10 cellular contexts compared by ENCODE assay signal in genomic region chr7:16657656-16658279, GRCh38. TPM values are rescaled to one million over a fixed set of nuclear protein-coding genes. Genes with fewer than 3 reads are reported as not detected.
DNase-seq lines count a peak whose midpoint lies in the region; ATAC-seq, FAIRE-seq and TF ChIP-seq lines count a peak whose summit lies in the region.
"Had no signal": no experiment of that assay in that cellular context is flagged by ENCODE, and none has a peak within 500 bp of the region (broad histone marks: within the 10 kb centered on the region; RNA-seq: fewer than 3 reads in every experiment).

No MANE protein-coding gene starts in this region.

- H3K9me3 ChIP-seq in HUES64 (ENCODE audit: insufficient read depth, low read depth, low read length) (no peaks in the 10 kb centered on the region), K562 (replicated peaks; ENCODE audit: control insufficient read depth, insufficient read depth, low read depth, low read length) (no peaks in the 10 kb centered on the region)

- no TSS peak for BruUV-seq in K562 (replicated peaks; lab: Mats Ljungman, UMichigan)

- H3K79me2 ChIP-seq in K562 (ENCODE audit: control insufficient read depth, insufficient read depth, low read length): peaks cover 99% of the 10 kb centered on the region

- CTCF ChIA-PET in K562 (lab: Yijun Ruan, JAX; ENCODE audit: low intra/inter-chr PET ratio): no interaction called here

- H3K27ac ChIP-seq in HUES64 (ENCODE audit: low read depth, low read length): peak overlapping the region; percentile 31
- H3K27ac ChIP-seq in K562 (ENCODE audit: extremely low read depth, low read depth, low read length): peak overlapping the region; percentile 82

- H3K4me3 ChIP-seq in HUES64 (ENCODE audit: low read length): peak overlapping the region; percentile 31; the same call in 1 of the 2 replicates
- H3K4me3 ChIP-seq in K562: no peak overlapping the region

- DNase-seq in AG09319 (ENCODE audit: extremely low read depth, low read depth) (peak; percentile 69), K562 (ENCODE audit: extremely low read depth in 1 of 4, low spot score in 3 of 4) (peak; percentile 55 to 91 (median 74)), islet precursor cell (peak; percentile 93), activated gamma-delta T cell (lab: John Stamatoyannopoulos, UW) (no peak)
- DNase-seq in stimulated activated naive CD8-positive, alpha-beta T cell treated with anti-CD3 and anti-CD28 coated beads, Interleukin-15, amount 100 ng/mL, for 72 hours: no peak
- DNase-seq: NCI-H1930 had no signal

- ATAC-seq in K562: peak; percentile 84
- ATAC-seq in GM21529 (IDR thresholded peaks at IDR 0.05; ENCODE audit: unreplicated experiment): no peak
- ATAC-seq in stimulated activated naive CD8-positive, alpha-beta T cell treated with anti-CD3 and anti-CD28 coated beads, Interleukin-15, amount 100 ng/mL, for 72 hours: no peak
- no peak for ATAC-seq in GM21360 (IDR thresholded peaks at IDR 0.05; ENCODE audit: unreplicated experiment)
- ATAC-seq: esophagus mucosa had no signal

- H3K4me1 Mint-ChIP-seq in stimulated activated naive CD8-positive, alpha-beta T cell treated with anti-CD3 and anti-CD28 coated beads, Interleukin-15, amount 100 ng/mL, for 72 hours: peaks cover 46% of the 10 kb centered on the region

- H3K4me1 ChIP-seq in HUES64 (ENCODE audit: insufficient read depth, low read length) (peaks cover 50% of the 10 kb centered on the region), K562 (replicated peaks in 1 of 2; ENCODE audit: control insufficient read depth in 2 of 2, insufficient read depth in 2 of 2, low read length in 2 of 2) (peaks cover 11 to 54% of the 10 kb centered on the region in 2 experiments)

- H3K27me3 ChIP-seq in HUES64 (ENCODE audit: insufficient read depth, low read length) (no peaks in the 10 kb centered on the region), K562 (ENCODE audit: control insufficient read depth in 2 of 2, insufficient read depth in 2 of 2, low read length in 2 of 2) (no peaks in the 10 kb centered on the region)

- peak; percentile 24 for TF ChIP-seq CTCF in AG09319 (IDR thresholded peaks at IDR 0.05; ENCODE audit: low read depth, low read length)
- 0 out of 6 replicates have a peak, but pooled peaks of 1 of the 3 experiments have one; percentile 24 for TF ChIP-seq CTCF in K562 (IDR thresholded peaks at IDR 0.05 in 2 of 3, conservative IDR thresholded peaks at IDR 0.05 in 1 of 3; ENCODE audit: insufficient read depth in 2 of 3, low read depth in 1 of 3, low read length in 3 of 3)

- no peaks in the 10 kb centered on the region for H3K9me1 ChIP-seq in K562 (ENCODE audit: control insufficient read depth, insufficient read depth, low read length)

- WGBS in HUES64: 65% methylated on average over 4 of the region's 4 CpGs
- WGBS in K562 (ENCODE audit: insufficient coverage, low coverage, missing lambda C conversion rate): 7% methylated on average over 4 of the region's 4 CpGs

- peak; percentile 86 for TF ChIP-seq EP300 in K562 (IDR thresholded peaks at IDR 0.05; ENCODE audit: low read length)

- POLR2A ChIA-PET in K562 (lab: Yijun Ruan, JAX): interaction anchor here (1.0 to 6.6 kb wide), 3 partner anchors 10 to 61 kb away, joined by 3 to 64 read pairs (median 13); partner anchors contain the start of genes ANKMY2 and BZW2

- H2AFZ ChIP-seq in K562 (ENCODE audit: low read depth, low read length): no peak overlapping the region; the same call in 1 of the 2 replicates

- no peak overlapping the region; the same call in 1 of the 2 replicates for H3K9ac ChIP-seq in HUES64 (ENCODE audit: low read depth, low read length)
- H3K9ac ChIP-seq in K562 (ENCODE audit: insufficient read depth in 1 of 2, low read depth in 2 of 2, low read length in 2 of 2): peak overlapping the region in 1 of 2 experiments; percentile 63; a peak in 2 of 4 replicates

- no peaks in the 10 kb centered on the region for H3K36me3 ChIP-seq in HUES64 (ENCODE audit: insufficient read depth, low read length)
- H3K36me3 ChIP-seq in K562 (ENCODE audit: control insufficient read depth, insufficient read depth, low read length): peaks cover 34% of the 10 kb centered on the region

- H3K27me3 Mint-ChIP-seq in stimulated activated naive CD8-positive, alpha-beta T cell treated with anti-CD3 and anti-CD28 coated beads, Interleukin-15, amount 100 ng/mL, for 72 hours: no peaks in the 10 kb centered on the region

- TF ChIP-seq RAD21 in K562 (CRISPR knock-in tag; conservative IDR thresholded peaks at IDR 0.05 in 1 of 2, IDR thresholded peaks at IDR 0.05 in 1 of 2): 0 out of 4 replicates have a peak, but pooled peaks of 1 of the 2 experiments have one; percentile 8

- peak; percentile 84 for FAIRE-seq in K562 (lab: Jason Lieb, UNC)

- TF ChIP-seq POLR2A in K562 (conservative IDR thresholded peaks at IDR 0.05): no peak

- in situ Hi-C loops in K562 (cut with MboI): no loop called here

- H3K4me3 Mint-ChIP-seq in stimulated activated naive CD8-positive, alpha-beta T cell treated with anti-CD3 and anti-CD28 coated beads, Interleukin-15, amount 100 ng/mL, for 72 hours: no peak overlapping the region

- intact Hi-C loops in K562 (cut with micrococcal nuclease): loop anchor here (2.0 kb wide), 1 partner anchor 13 kb away; the partner anchor contains the start of gene ANKMY2

- H3K4me2 ChIP-seq in K562 (ENCODE audit: insufficient read depth, low read length): peak overlapping the region; percentile 64

- H4K20me1 ChIP-seq in K562 (replicated peaks; ENCODE audit: control insufficient read depth, insufficient read depth, low read length): no peaks in the 10 kb centered on the region

- H3K9me3 Mint-ChIP-seq in stimulated activated naive CD8-positive, alpha-beta T cell treated with anti-CD3 and anti-CD28 coated beads, Interleukin-15, amount 100 ng/mL, for 72 hours: no peaks in the 10 kb centered on the region

- H3K27ac Mint-ChIP-seq in stimulated activated naive CD8-positive, alpha-beta T cell treated with anti-CD3 and anti-CD28 coated beads, Interleukin-15, amount 100 ng/mL, for 72 hours: no peak overlapping the region

TF ChIP-seq in K562, 482 proteins besides CTCF, POLR2A, EP300 and RAD21 (continues in another document):
- TF ChIP-seq NELFE (IDR thresholded peaks at IDR 0.05; ENCODE audit: insufficient read depth, insufficient read length) (no peak), XRCC3 (IDR thresholded peaks at IDR 0.05) (no peak), IRF2 (CRISPR knock-in tag; IDR thresholded peaks at IDR 0.05) (no peak)

RNA-seq across cellular contexts. Expression of gene BZW2, which starts 11.8 kb away (rescaled TPM):
- 117 TPM for polyA plus RNA-seq in HUES64 (2013, experiment 1 of 2)
- polyA plus RNA-seq in HUES64 (2013, experiment 2 of 2): 123 TPM
- total RNA-seq in K562 (2011; cell fraction: chromatin; rRNA removed; ENCODE audit: low replicate concordance): 46.8 and 66.2 TPM in 2 replicates
- 32.0 and 35.4 TPM in 2 replicates for total RNA-seq in K562 (2011; cell fraction: nucleolus; rRNA removed)
- 50.6 and 71.3 TPM in 2 replicates for total RNA-seq in K562 (2011; cell fraction: nucleoplasm; rRNA removed)
- total RNA-seq in K562 (2014; rRNA removed) (133 and 168 TPM in 2 replicates), K562 (2014; rRNA removed; fragmentation: Illumina TruSeq; extraction: Trizol) (188 and 204 TPM in 2 replicates), K562 (2015; rRNA removed; fragmentation: Illumina TruSeq; extraction: Trizol) (163 and 167 TPM in 2 replicates), K562 (2021) (146 and 159 TPM in 2 replicates)
- polyA plus RNA-seq in K562 (2011; rRNA removed) (140 and 155 TPM in 2 replicates), K562 (2014; fragmentation: Illumina TruSeq; extraction: Trizol) (222 and 244 TPM in 2 replicates), K562 (2014; fragmentation: Nextera tagmentation; extraction: Ambion mirVana) (100 to 1,000 TPM; 251 to 316 TPM), K562 (2014; rRNA removed) (137 and 173 TPM in 2 replicates)
- polyA plus RNA-seq in K562 (2011; cell fraction: cytosol; rRNA removed): 65.1 and 82.4 TPM in 2 replicates
- 52.4 and 74.8 TPM in 2 replicates for polyA plus RNA-seq in K562 (2011; cell fraction: nucleus; rRNA removed)
- 130 and 147 TPM in 2 replicates for polyA plus RNA-seq in K562 (2012)
- 77.1 and 82.6 TPM in 2 replicates for polyA minus RNA-seq in K562 (2011; rRNA and poly(A)+ RNA removed)
- polyA minus RNA-seq in K562 (2011; cell fraction: cytosol; rRNA and poly(A)+ RNA removed): 80.0 and 90.3 TPM in 2 replicates
- 16.7 and 29.4 TPM in 2 replicates for polyA minus RNA-seq in K562 (2011; cell fraction: nucleus; rRNA and poly(A)+ RNA removed)

RNA-seq across cellular contexts. Expression of gene ANKMY2, which starts 12.2 kb away (rescaled TPM):
- 10.1 TPM for polyA plus RNA-seq in HUES64 (2013, experiment 1 of 2)
- 12.7 TPM for polyA plus RNA-seq in HUES64 (2013, experiment 2 of 2)
- total RNA-seq in K562 (2011; cell fraction: chromatin; rRNA removed; ENCODE audit: low replicate concordance): 32.4 and 48.1 TPM in 2 replicates
- 19.8 and 24.7 TPM in 2 replicates for total RNA-seq in K562 (2011; cell fraction: nucleolus; rRNA removed)
- total RNA-seq in K562 (2011; cell fraction: nucleoplasm; rRNA removed): 20.9 and 23.6 TPM in 2 replicates
- 41.1 and 41.4 TPM in 2 replicates for total RNA-seq in K562 (2014; rRNA removed)
- 57.0 and 64.3 TPM in 2 replicates for total RNA-seq in K562 (2014; rRNA removed; fragmentation: Illumina TruSeq; extraction: Trizol)
- total RNA-seq in K562 (2015; rRNA removed; fragmentation: Illumina TruSeq; extraction: Trizol): 48.7 and 52.6 TPM in 2 replicates
- total RNA-seq in K562 (2021): 43.7 and 44.0 TPM in 2 replicates
- polyA plus RNA-seq in K562 (2011; rRNA removed): 58.5 and 71.5 TPM in 2 replicates
- polyA plus RNA-seq in K562 (2011; cell fraction: cytosol; rRNA removed): 17.1 and 33.8 TPM in 2 replicates
- polyA plus RNA-seq in K562 (2011; cell fraction: nucleus; rRNA removed): 37.1 and 45.7 TPM in 2 replicates
- 42.1 and 43.9 TPM in 2 replicates for polyA plus RNA-seq in K562 (2012)
- 45.7 and 48.8 TPM in 2 replicates for polyA plus RNA-seq in K562 (2014; fragmentation: Illumina TruSeq; extraction: Trizol)
- 10 to 100 TPM; 38.9 to 70.3 TPM for polyA plus RNA-seq in K562 (2014; fragmentation: Nextera tagmentation; extraction: Ambion mirVana)
- polyA plus RNA-seq in K562 (2014; rRNA removed): 45.7 and 48.4 TPM in 2 replicates
- 78.8 and 85.3 TPM in 2 replicates for polyA minus RNA-seq in K562 (2011; rRNA and poly(A)+ RNA removed)
- polyA minus RNA-seq in K562 (2011; cell fraction: cytosol; rRNA and poly(A)+ RNA removed): 22.1 and 26.2 TPM in 2 replicates
- 21.3 and 34.0 TPM in 2 replicates for polyA minus RNA-seq in K562 (2011; cell fraction: nucleus; rRNA and poly(A)+ RNA removed)

Comparison
In these comparisons a context has a peak if more than half of its experiments do, and no peak if none do; other contexts are left out.
1. DNase-seq: peak in AG09319 (single experiment), K562 (4 of 4) and islet precursor cell (single experiment); none in stimulated activated naive CD8-positive, alpha-beta T cell treated with anti-CD3 and anti-CD28 coated beads, Interleukin-15, amount 100 ng/mL, for 72 hours (0 of 2) and activated gamma-delta T cell (single experiment).